8 cellular contexts compared by ENCODE assay signal in genomic region chr7:111752022-111752582, GRCh38.
DNase-seq lines count a peak whose midpoint lies in the region; ATAC-seq and TF ChIP-seq lines count a peak whose summit lies in the region.

No MANE protein-coding gene starts in this region.

- no peaks in the 10 kb centered on the region for H3K9me3 Mint-ChIP-seq in CD4-positive, alpha-beta T cell
- H3K9me3 Mint-ChIP-seq in type B pancreatic cell, result no peaks in the 10 kb centered on the region

- POLR2A ChIA-PET in CD4-positive, alpha-beta T cell (lab: Charles Lee), result no interaction called here

- no peak overlapping the region for H3K27ac Mint-ChIP-seq in CD4-positive, alpha-beta T cell
- no peak overlapping the region for H3K27ac Mint-ChIP-seq in type B pancreatic cell

- H4K20me1 ChIP-seq in neural cell (ENCODE audit: insufficient read depth), result no peaks in the 10 kb centered on the region

- no peaks in the 10 kb centered on the region for H3K9me2 ChIP-seq in neural cell (ENCODE audit: insufficient read depth, low read length)

- H3K79me2 ChIP-seq in neural cell (replicated peaks; ENCODE audit: insufficient read depth, low read length), result no peaks in the 10 kb centered on the region

- H3K4me3 ChIP-seq in epithelial cell of proximal tubule (ENCODE audit: low read depth, low read length) (no peak overlapping the region), neural cell (ENCODE audit: low read length) (no peak overlapping the region)

- peak; percentile 28 for TF ChIP-seq RAD21 in neural cell (conservative IDR thresholded peaks at IDR 0.05)

- no peak overlapping the region for H3K4me3 Mint-ChIP-seq in CD4-positive, alpha-beta T cell
- no peak overlapping the region for H3K4me3 Mint-ChIP-seq in type B pancreatic cell

- H3K4me2 ChIP-seq in neural cell (ENCODE audit: low read length), result no peak overlapping the region

- H3F3A ChIP-seq in neural cell (ENCODE audit: insufficient read depth, low read length, poor library complexity, severe bottlenecking), result no peaks in the 10 kb centered on the region

- peak; percentile 57 for TF ChIP-seq CTCF in CD4-positive, alpha-beta T cell (IDR thresholded peaks at IDR 0.05)
- TF ChIP-seq CTCF in epithelial cell of proximal tubule (conservative IDR thresholded peaks at IDR 0.05; ENCODE audit: low read depth, low read length), result peak; percentile 98
- peak; percentile 55 for TF ChIP-seq CTCF in neural cell (IDR thresholded peaks at IDR 0.05; ENCODE audit: poor library complexity, severe bottlenecking)
- peak; percentile 94 for TF ChIP-seq CTCF in type B pancreatic cell (conservative IDR thresholded peaks at IDR 0.05)

- H2AFZ ChIP-seq in neural cell (ENCODE audit: low read depth, low read length), result no peak overlapping the region

- ATAC-seq in CD4-positive, alpha-beta T cell (ENCODE audit: poor library complexity), result peak; percentile 44
- peak; percentile 92 for ATAC-seq in GM19043 (IDR thresholded peaks at IDR 0.05; ENCODE audit: low read depth, unreplicated experiment)
- ATAC-seq in HG03342 (IDR thresholded peaks at IDR 0.05; ENCODE audit: unreplicated experiment), result peak; percentile 96

- H3K9me3 ChIP-seq in CD4-positive, alpha-beta T cell (ENCODE audit: control insufficient read depth, low read length), result no peaks in the 10 kb centered on the region
- H3K9me3 ChIP-seq in neural cell (ENCODE audit: low read length), result no peaks in the 10 kb centered on the region

- intact Hi-C loops in CD4-positive, alpha-beta T cell (cut with DNase I, micrococcal nuclease), result no loop called here

- CTCF ChIA-PET in CD4-positive, alpha-beta T cell (lab: Charles Lee), result no interaction called here

- H3K36me3 Mint-ChIP-seq in CD4-positive, alpha-beta T cell (ENCODE audit: low read depth), result no peaks in the 10 kb centered on the region
- peaks cover 30% of the 10 kb centered on the region for H3K36me3 Mint-ChIP-seq in type B pancreatic cell

- H3K4me1 Mint-ChIP-seq in CD4-positive, alpha-beta T cell (ENCODE audit: low read depth), result no peaks in the 10 kb centered on the region
- peaks cover 6% of the 10 kb centered on the region for H3K4me1 Mint-ChIP-seq in type B pancreatic cell (ENCODE audit: unreplicated experiment)

- peaks cover 4% of the 10 kb centered on the region for H3K36me3 ChIP-seq in neural cell (ENCODE audit: insufficient read depth, low read length)

- no peak overlapping the region for H3K27ac ChIP-seq in CD4-positive, alpha-beta T cell (ENCODE audit: low read depth, low read length)
- H3K27ac ChIP-seq in neural cell (ENCODE audit: low read length), result no peak overlapping the region

- no peaks in the 10 kb centered on the region for H3K27me3 ChIP-seq in CD4-positive, alpha-beta T cell (ENCODE audit: control insufficient read depth, insufficient read depth, low read length)
- no peaks in the 10 kb centered on the region for H3K27me3 ChIP-seq in neural cell (ENCODE audit: insufficient read depth, low read depth, low read length)

- peaks cover 20% of the 10 kb centered on the region for H3K27me3 Mint-ChIP-seq in CD4-positive, alpha-beta T cell
- no peaks in the 10 kb centered on the region for H3K27me3 Mint-ChIP-seq in type B pancreatic cell

- H3K9ac ChIP-seq in neural cell (ENCODE audit: low read length), result no peak overlapping the region

- TF ChIP-seq EP300 in neural cell (conservative IDR thresholded peaks at IDR 0.05; ENCODE audit: poor library complexity, severe bottlenecking), result no peak

- peak; percentile 12 to 48 (median 30) for DNase-seq in CD4-positive, alpha-beta T cell
- DNase-seq in NCI-H69 (lab: John Stamatoyannopoulos, UW), result peak; percentile 76
- peak; percentile 68 for DNase-seq in activated CD8-positive, alpha-beta memory T cell treated with anti-CD3 and anti-CD28 coated beads for 24 hours
- DNase-seq in epithelial cell of proximal tubule (ENCODE audit: low read depth), result no peak
- DNase-seq in type B pancreatic cell (ENCODE audit: extremely low spot score, unreplicated experiment), result no peak

TF ChIP-seq in neural cell, 6 proteins besides CTCF, POLR2A, EP300 and RAD21:
- no peak for TF ChIP-seq SMC3 (conservative IDR thresholded peaks at IDR 0.05; ENCODE audit: poor library complexity)
- no peak for TF ChIP-seq REST (IDR thresholded peaks at IDR 0.05; ENCODE audit: borderline replicate concordance)
- TF ChIP-seq TAF1 (IDR thresholded peaks at IDR 0.05; ENCODE audit: low read depth), result no peak
- TF ChIP-seq POLR2AphosphoS5 (IDR thresholded peaks at IDR 0.05), result no peak
- TF ChIP-seq MXI1 (conservative IDR thresholded peaks at IDR 0.05; ENCODE audit: poor library complexity, severe bottlenecking), result no peak
- no peak for TF ChIP-seq EZH2 (IDR thresholded peaks at IDR 0.05; ENCODE audit: borderline replicate concordance, insufficient read depth, low read length, poor library complexity, severe bottlenecking)

Comparison
In these comparisons a context has a peak if more than half of its experiments do, and no peak if none do; other contexts are left out.
1. ATAC-seq: peak in every context shown above with its lines; median percentile 96 in HG03342; 92 in GM19043; 44 in CD4-positive, alpha-beta T cell.
2. DNase-seq: peak in CD4-positive, alpha-beta T cell (10 of 10), NCI-H69 (single experiment) and activated CD8-positive, alpha-beta memory T cell treated with anti-CD3 and anti-CD28 coated beads for 24 hours (single experiment); none in epithelial cell of proximal tubule (single experiment) and type B pancreatic cell (single experiment).
3. Peak in every context shown above with its lines, with median percentiles within 50 percentile points of each other: CTCF ChIP-seq.